In genomic region chr10:11141571-11142091, GRCh38 we compare ENCODE assay signal across 1 cellular context.
TF ChIP-seq lines count a peak whose summit lies in the region.

No MANE protein-coding gene starts in this region.

TF ChIP-seq in HEK293, 187 proteins besides CTCF, POLR2A, EP300 and RAD21 (continued from another document and continues in another):
- TF ChIP-seq ZNF211 (tag by site-specific recombination; IDR thresholded peaks at IDR 0.05; ENCODE audit: low read depth): no peak
- no peak for TF ChIP-seq ZNF76 (tag by site-specific recombination; IDR thresholded peaks at IDR 0.05; ENCODE audit: borderline replicate concordance, low read depth)
- TF ChIP-seq ZNF692 (tag by site-specific recombination; IDR thresholded peaks at IDR 0.05): 0 out of 2 replicates have a peak, but pooled peaks have one; percentile 42
- no peak for TF ChIP-seq ZNF530 (tag by site-specific recombination; IDR thresholded peaks at IDR 0.05; ENCODE audit: low read depth)
- TF ChIP-seq ZNF571 (tag by site-specific recombination; IDR thresholded peaks at IDR 0.05): no peak
- no peak for TF ChIP-seq ZNF654 (tag by site-specific recombination; IDR thresholded peaks at IDR 0.05; ENCODE audit: low read depth)
- no peak for TF ChIP-seq ZNF658 (tag by site-specific recombination; IDR thresholded peaks at IDR 0.05)
- TF ChIP-seq HIC1 (tag by site-specific recombination; IDR thresholded peaks at IDR 0.05): peak; percentile 53; the same call in 1 of the 2 replicates
- no peak for TF ChIP-seq ZNF174 (tag by site-specific recombination; IDR thresholded peaks at IDR 0.05)
- TF ChIP-seq ZBTB8A (tag by site-specific recombination; IDR thresholded peaks at IDR 0.05): no peak
- TF ChIP-seq ZNF248 (tag by site-specific recombination; IDR thresholded peaks at IDR 0.05): no peak
- peak; percentile 64 for TF ChIP-seq IKZF3 (tag by site-specific recombination; IDR thresholded peaks at IDR 0.05)
- peak; percentile 72 for TF ChIP-seq SCRT2 (tag by site-specific recombination; IDR thresholded peaks at IDR 0.05)
- no peak for TF ChIP-seq PRDM10 (tag by site-specific recombination; IDR thresholded peaks at IDR 0.05)
- no peak for TF ChIP-seq ZNF404 (tag by site-specific recombination; IDR thresholded peaks at IDR 0.05)
- TF ChIP-seq BCL11A (tag by site-specific recombination; IDR thresholded peaks at IDR 0.05; ENCODE audit: low read depth): no peak
- no peak for TF ChIP-seq ZNF311 (tag by site-specific recombination; IDR thresholded peaks at IDR 0.05; ENCODE audit: borderline replicate concordance)
- no peak for TF ChIP-seq GLIS2 (tag by site-specific recombination; IDR thresholded peaks at IDR 0.05)
- TF ChIP-seq ZNF677 (tag by site-specific recombination; IDR thresholded peaks at IDR 0.05): no peak
- TF ChIP-seq ZNF548 (tag by site-specific recombination; IDR thresholded peaks at IDR 0.05): no peak
- no peak for TF ChIP-seq ZNF776 (tag by site-specific recombination; IDR thresholded peaks at IDR 0.05; ENCODE audit: borderline replicate concordance)
- no peak for TF ChIP-seq ZNF214 (tag by site-specific recombination; IDR thresholded peaks at IDR 0.05; ENCODE audit: borderline replicate concordance)
- TF ChIP-seq ZNF398 (tag by site-specific recombination; IDR thresholded peaks at IDR 0.05): 0 out of 2 replicates have a peak, but pooled peaks have one; percentile 32
- TF ChIP-seq OVOL3 (tag by site-specific recombination; IDR thresholded peaks at IDR 0.05): no peak; the same call in 1 of the 2 replicates
- TF ChIP-seq PRDM2 (tag by site-specific recombination; IDR thresholded peaks at IDR 0.05; ENCODE audit: borderline replicate concordance): no peak
- TF ChIP-seq ZNF146 (tag by site-specific recombination; IDR thresholded peaks at IDR 0.05): no peak
- TF ChIP-seq HOXD13 (CRISPR knock-in tag; IDR thresholded peaks at IDR 0.05; ENCODE audit: borderline replicate concordance): no peak
- no peak for TF ChIP-seq ZNF549 (tag by site-specific recombination; IDR thresholded peaks at IDR 0.05)
- TF ChIP-seq HOXC10 (CRISPR knock-in tag; IDR thresholded peaks at IDR 0.05): no peak
- 0 out of 2 replicates have a peak, but pooled peaks have one; percentile 25 for TF ChIP-seq TSHZ1 (tag by site-specific recombination; IDR thresholded peaks at IDR 0.05; ENCODE audit: borderline replicate concordance)
- TF ChIP-seq ZNF155 (tag by site-specific recombination; IDR thresholded peaks at IDR 0.05): no peak
- TF ChIP-seq ZNF558 (tag by site-specific recombination; IDR thresholded peaks at IDR 0.05): no peak
- TF ChIP-seq SP3 (tag by site-specific recombination; IDR thresholded peaks at IDR 0.05): no peak
- TF ChIP-seq ZNF169 (tag by site-specific recombination; IDR thresholded peaks at IDR 0.05): no peak
- no peak for TF ChIP-seq ZNF473 (tag by site-specific recombination; IDR thresholded peaks at IDR 0.05)
- TF ChIP-seq PRDM4 (tag by site-specific recombination; IDR thresholded peaks at IDR 0.05): peak; percentile 76
- no peak for TF ChIP-seq HOXA7 (CRISPR knock-in tag; IDR thresholded peaks at IDR 0.05; ENCODE audit: borderline replicate concordance)
- no peak for TF ChIP-seq ZNF621 (tag by site-specific recombination; IDR thresholded peaks at IDR 0.05)
- TF ChIP-seq KLF1 (tag by site-specific recombination; IDR thresholded peaks at IDR 0.05): no peak
- TF ChIP-seq ZNF221 (tag by site-specific recombination; IDR thresholded peaks at IDR 0.05; ENCODE audit: borderline replicate concordance): no peak
- TF ChIP-seq ZNF114 (tag by site-specific recombination; IDR thresholded peaks at IDR 0.05): no peak
- TF ChIP-seq ZFP37 (tag by site-specific recombination; IDR thresholded peaks at IDR 0.05): no peak
